Comparison of ENCODE assay signal across 2 cellular contexts in the genomic region with DNA sequence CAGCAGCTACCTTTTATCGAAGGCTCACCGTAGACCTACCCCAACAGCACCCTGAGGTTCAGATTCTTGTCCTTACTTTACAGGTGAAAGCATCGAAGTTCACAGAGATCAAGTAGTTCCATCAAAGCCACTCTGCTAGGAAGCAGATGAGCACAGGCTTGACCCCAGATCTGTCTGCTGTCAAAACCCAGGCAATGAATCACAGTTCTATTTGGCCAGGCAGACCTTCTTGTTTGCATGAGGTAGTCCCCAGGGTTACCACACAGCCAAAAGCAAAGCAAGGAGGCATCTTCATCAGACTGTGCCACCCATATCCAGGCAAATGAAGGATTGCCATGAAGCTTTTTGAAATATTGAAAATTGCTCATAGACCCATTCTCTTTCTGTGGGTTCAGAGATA.
TF ChIP-seq lines count a peak whose summit lies in the region.

No MANE protein-coding gene starts in this region.

TF ChIP-seq in H1, 55 proteins besides CTCF, POLR2A, EP300 and RAD21:
- TF ChIP-seq SRF (IDR thresholded peaks at IDR 0.05; ENCODE audit: low read depth, low read length), result no peak
- TF ChIP-seq NRF1 (IDR thresholded peaks at IDR 0.05; ENCODE audit: low read depth, low read length), result no peak
- TF ChIP-seq EZH2 (IDR thresholded peaks at IDR 0.05; ENCODE audit: low read depth, low read length, severe bottlenecking), result no peak
- no peak for TF ChIP-seq RFX5 (IDR thresholded peaks at IDR 0.05; ENCODE audit: borderline replicate concordance, low read depth, low read length)
- no peak for TF ChIP-seq NANOG (IDR thresholded peaks at IDR 0.05; ENCODE audit: insufficient read depth, low read depth, low read length, poor library complexity, severe bottlenecking)
- TF ChIP-seq CREB1 (IDR thresholded peaks at IDR 0.05), result no peak
- TF ChIP-seq KDM1A (IDR thresholded peaks at IDR 0.05; ENCODE audit: borderline replicate concordance, low read length), result no peak
- TF ChIP-seq RXRA (IDR thresholded peaks at IDR 0.05; ENCODE audit: insufficient read depth, low read depth, low read length), result no peak
- TF ChIP-seq POU5F1 (IDR thresholded peaks at IDR 0.05; ENCODE audit: low read depth, low read length), result no peak
- no peak for TF ChIP-seq TAF7 (optimal IDR thresholded peaks at IDR 0.05; ENCODE audit: borderline replicate concordance, low read depth, low read length)
- no peak for TF ChIP-seq HDAC6 (IDR thresholded peaks at IDR 0.05; ENCODE audit: low read depth, low read length)
- no peak for TF ChIP-seq HDAC2 (IDR thresholded peaks at IDR 0.05; ENCODE audit: borderline replicate concordance in 1 of 2, low read depth in 2 of 2, low read length in 2 of 2)
- no peak for TF ChIP-seq RBBP5 (IDR thresholded peaks at IDR 0.05; ENCODE audit: borderline replicate concordance, low read depth, low read length)
- TF ChIP-seq, protein P1, sequence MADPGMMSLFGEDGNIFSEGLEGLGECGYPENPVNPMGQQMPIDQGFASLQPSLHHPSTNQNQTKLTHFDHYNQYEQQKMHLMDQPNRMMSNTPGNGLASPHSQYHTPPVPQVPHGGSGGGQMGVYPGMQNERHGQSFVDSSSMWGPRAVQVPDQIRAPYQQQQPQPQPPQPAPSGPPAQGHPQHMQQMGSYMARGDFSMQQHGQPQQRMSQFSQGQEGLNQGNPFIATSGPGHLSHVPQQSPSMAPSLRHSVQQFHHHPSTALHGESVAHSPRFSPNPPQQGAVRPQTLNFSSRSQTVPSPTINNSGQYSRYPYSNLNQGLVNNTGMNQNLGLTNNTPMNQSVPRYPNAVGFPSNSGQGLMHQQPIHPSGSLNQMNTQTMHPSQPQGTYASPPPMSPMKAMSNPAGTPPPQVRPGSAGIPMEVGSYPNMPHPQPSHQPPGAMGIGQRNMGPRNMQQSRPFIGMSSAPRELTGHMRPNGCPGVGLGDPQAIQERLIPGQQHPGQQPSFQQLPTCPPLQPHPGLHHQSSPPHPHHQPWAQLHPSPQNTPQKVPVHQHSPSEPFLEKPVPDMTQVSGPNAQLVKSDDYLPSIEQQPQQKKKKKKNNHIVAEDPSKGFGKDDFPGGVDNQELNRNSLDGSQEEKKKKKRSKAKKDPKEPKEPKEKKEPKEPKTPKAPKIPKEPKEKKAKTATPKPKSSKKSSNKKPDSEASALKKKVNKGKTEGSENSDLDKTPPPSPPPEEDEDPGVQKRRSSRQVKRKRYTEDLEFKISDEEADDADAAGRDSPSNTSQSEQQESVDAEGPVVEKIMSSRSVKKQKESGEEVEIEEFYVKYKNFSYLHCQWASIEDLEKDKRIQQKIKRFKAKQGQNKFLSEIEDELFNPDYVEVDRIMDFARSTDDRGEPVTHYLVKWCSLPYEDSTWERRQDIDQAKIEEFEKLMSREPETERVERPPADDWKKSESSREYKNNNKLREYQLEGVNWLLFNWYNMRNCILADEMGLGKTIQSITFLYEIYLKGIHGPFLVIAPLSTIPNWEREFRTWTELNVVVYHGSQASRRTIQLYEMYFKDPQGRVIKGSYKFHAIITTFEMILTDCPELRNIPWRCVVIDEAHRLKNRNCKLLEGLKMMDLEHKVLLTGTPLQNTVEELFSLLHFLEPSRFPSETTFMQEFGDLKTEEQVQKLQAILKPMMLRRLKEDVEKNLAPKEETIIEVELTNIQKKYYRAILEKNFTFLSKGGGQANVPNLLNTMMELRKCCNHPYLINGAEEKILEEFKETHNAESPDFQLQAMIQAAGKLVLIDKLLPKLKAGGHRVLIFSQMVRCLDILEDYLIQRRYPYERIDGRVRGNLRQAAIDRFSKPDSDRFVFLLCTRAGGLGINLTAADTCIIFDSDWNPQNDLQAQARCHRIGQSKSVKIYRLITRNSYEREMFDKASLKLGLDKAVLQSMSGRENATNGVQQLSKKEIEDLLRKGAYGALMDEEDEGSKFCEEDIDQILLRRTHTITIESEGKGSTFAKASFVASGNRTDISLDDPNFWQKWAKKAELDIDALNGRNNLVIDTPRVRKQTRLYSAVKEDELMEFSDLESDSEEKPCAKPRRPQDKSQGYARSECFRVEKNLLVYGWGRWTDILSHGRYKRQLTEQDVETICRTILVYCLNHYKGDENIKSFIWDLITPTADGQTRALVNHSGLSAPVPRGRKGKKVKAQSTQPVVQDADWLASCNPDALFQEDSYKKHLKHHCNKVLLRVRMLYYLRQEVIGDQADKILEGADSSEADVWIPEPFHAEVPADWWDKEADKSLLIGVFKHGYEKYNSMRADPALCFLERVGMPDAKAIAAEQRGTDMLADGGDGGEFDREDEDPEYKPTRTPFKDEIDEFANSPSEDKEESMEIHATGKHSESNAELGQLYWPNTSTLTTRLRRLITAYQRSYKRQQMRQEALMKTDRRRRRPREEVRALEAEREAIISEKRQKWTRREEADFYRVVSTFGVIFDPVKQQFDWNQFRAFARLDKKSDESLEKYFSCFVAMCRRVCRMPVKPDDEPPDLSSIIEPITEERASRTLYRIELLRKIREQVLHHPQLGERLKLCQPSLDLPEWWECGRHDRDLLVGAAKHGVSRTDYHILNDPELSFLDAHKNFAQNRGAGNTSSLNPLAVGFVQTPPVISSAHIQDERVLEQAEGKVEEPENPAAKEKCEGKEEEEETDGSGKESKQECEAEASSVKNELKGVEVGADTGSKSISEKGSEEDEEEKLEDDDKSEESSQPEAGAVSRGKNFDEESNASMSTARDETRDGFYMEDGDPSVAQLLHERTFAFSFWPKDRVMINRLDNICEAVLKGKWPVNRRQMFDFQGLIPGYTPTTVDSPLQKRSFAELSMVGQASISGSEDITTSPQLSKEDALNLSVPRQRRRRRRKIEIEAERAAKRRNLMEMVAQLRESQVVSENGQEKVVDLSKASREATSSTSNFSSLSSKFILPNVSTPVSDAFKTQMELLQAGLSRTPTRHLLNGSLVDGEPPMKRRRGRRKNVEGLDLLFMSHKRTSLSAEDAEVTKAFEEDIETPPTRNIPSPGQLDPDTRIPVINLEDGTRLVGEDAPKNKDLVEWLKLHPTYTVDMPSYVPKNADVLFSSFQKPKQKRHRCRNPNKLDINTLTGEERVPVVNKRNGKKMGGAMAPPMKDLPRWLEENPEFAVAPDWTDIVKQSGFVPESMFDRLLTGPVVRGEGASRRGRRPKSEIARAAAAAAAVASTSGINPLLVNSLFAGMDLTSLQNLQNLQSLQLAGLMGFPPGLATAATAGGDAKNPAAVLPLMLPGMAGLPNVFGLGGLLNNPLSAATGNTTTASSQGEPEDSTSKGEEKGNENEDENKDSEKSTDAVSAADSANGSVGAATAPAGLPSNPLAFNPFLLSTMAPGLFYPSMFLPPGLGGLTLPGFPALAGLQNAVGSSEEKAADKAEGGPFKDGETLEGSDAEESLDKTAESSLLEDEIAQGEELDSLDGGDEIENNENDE (IDR thresholded peaks at IDR 0.05; ENCODE audit: insufficient replicate concordance, low read length), result no peak

TF ChIP-seq in HepG2, 621 proteins besides CTCF, POLR2A, EP300 and RAD21:
- TF ChIP-seq SOX13 (IDR thresholded peaks at IDR 0.05) (no peak), SOX13 (CRISPR knock-in tag; conservative IDR thresholded peaks at IDR 0.05 in 1 of 2, IDR thresholded peaks at IDR 0.05 in 1 of 2) (no peak), FOSL2 (CRISPR knock-in tag; IDR thresholded peaks at IDR 0.05) (peak; percentile 38)
